Comparison of ENCODE assay signal across 18 cellular contexts in the genomic region with DNA sequence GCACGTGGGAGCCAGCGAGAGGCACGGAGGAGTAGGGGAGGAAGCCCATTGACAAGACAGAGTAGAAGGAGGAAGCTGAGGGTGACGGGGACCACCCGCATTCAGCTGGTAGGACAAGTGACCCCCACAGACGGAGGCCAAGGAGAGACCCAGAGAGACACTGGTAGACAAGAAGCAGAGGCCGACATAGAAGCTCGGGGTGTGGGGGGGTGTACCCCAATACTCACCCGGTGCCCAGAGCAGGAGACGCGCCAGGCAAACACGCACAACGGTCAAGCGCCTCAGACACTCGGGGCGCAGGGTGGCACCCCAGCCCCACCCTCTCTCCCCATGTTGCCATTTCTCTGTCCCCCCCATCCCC. TPM values are rescaled to one million over a fixed set of nuclear protein-coding genes. Genes with fewer than 3 reads are reported as not detected.
"Had no signal": no experiment of that assay in that cellular context is flagged by ENCODE, and none has a peak within 500 bp of the region (broad histone marks: within the 10 kb centered on the region; RNA-seq: fewer than 3 reads in every experiment).

No MANE protein-coding gene starts in this region.

- H3K36me3 ChIP-seq: brain microvascular endothelial cell, lower lobe of right lung, right lobe of liver, stomach, thoracic aorta had no signal

- H3K27ac Mint-ChIP-seq: activated CD4-positive, alpha-beta T cell treated with anti-CD3 and anti-CD28 coated beads, Interleukin-2, amount 10 ng/mL, durations not matched to agents 7 days and 5 days; activated naive CD8-positive, alpha-beta T cell; dendritic cell treated with granulocyte-macrophage colony-stimulating factor and Interleukin-4, amounts not matched to agents 40 ng/mL and 50 ng/mL, for 4 days; effector memory CD8-positive, alpha-beta T cell; nephron had no signal

- H3K9me3 ChIP-seq: lower lobe of right lung, right lobe of liver, stomach, thoracic aorta had no signal

- ATAC-seq: effector memory CD8-positive, alpha-beta T cell; foreskin keratinocyte; left colon; right lobe of liver had no signal

- H3K36me3 Mint-ChIP-seq: activated naive CD8-positive, alpha-beta T cell had no signal

- H3K4me3 Mint-ChIP-seq: activated CD4-positive, alpha-beta T cell treated with anti-CD3 and anti-CD28 coated beads, Interleukin-2, amount 10 ng/mL, durations not matched to agents 7 days and 5 days; activated naive CD8-positive, alpha-beta T cell; central memory CD8-positive, alpha-beta T cell; dendritic cell treated with granulocyte-macrophage colony-stimulating factor and Interleukin-4, amounts not matched to agents 40 ng/mL and 50 ng/mL, for 4 days; effector memory CD8-positive, alpha-beta T cell had no signal

- H3K4me3 ChIP-seq: lower lobe of right lung, right lobe of liver, stomach, thoracic aorta had no signal

- H3K27ac ChIP-seq: brain microvascular endothelial cell, foreskin keratinocyte, lower lobe of right lung, right lobe of liver, stomach, thoracic aorta had no signal

- H3K4me1 ChIP-seq: foreskin keratinocyte, lower lobe of right lung, right lobe of liver had no signal

- H3K9me3 Mint-ChIP-seq: activated CD4-positive, alpha-beta T cell treated with anti-CD3 and anti-CD28 coated beads, Interleukin-2, amount 10 ng/mL, durations not matched to agents 7 days and 5 days; central memory CD8-positive, alpha-beta T cell; dendritic cell treated with granulocyte-macrophage colony-stimulating factor and Interleukin-4, amounts not matched to agents 40 ng/mL and 50 ng/mL, for 4 days; nephron had no signal

- H3K4me1 Mint-ChIP-seq: activated CD4-positive, alpha-beta T cell treated with anti-CD3 and anti-CD28 coated beads, Interleukin-2, amount 10 ng/mL, durations not matched to agents 7 days and 5 days; central memory CD8-positive, alpha-beta T cell; nephron had no signal

- DNase-seq: activated CD4-positive, alpha-beta T cell treated with anti-CD3 and anti-CD28 coated beads, Interleukin-2, amount 10 ng/mL, durations not matched to agents 7 days and 5 days; activated gamma-delta T cell treated with Interleukin-2 at 50 U/mL for 16 hours; amniotic stem cell; brain microvascular endothelial cell; effector memory CD8-positive, alpha-beta T cell; foreskin keratinocyte; left colon; lower lobe of right lung; right lobe of liver; stomach; T-helper 2 cell had no signal

RNA-seq across cellular contexts. Expression of a gene that starts 23.6 kb away (rescaled TPM):
- total RNA-seq: activated CD4-positive, alpha-beta T cell treated with anti-CD3 and anti-CD28 coated beads, Interleukin-2, amount 10 ng/mL, durations not matched to agents 7 days and 5 days had no signal

RNA-seq across cellular contexts. Expression of a gene that starts 46.8 kb away (rescaled TPM):
- total RNA-seq: activated CD4-positive, alpha-beta T cell treated with anti-CD3 and anti-CD28 coated beads, Interleukin-2, amount 10 ng/mL, durations not matched to agents 7 days and 5 days; foreskin keratinocyte; left colon; osteocyte; right lobe of liver; stomach; thoracic aorta had no signal

RNA-seq across cellular contexts. Expression of a gene that starts 56.4 kb away (rescaled TPM):
- total RNA-seq: activated CD4-positive, alpha-beta T cell treated with anti-CD3 and anti-CD28 coated beads, Interleukin-2, amount 10 ng/mL, durations not matched to agents 7 days and 5 days; foreskin keratinocyte; left colon; pulmonary artery endothelial cell; right lobe of liver; thoracic aorta had no signal
